In the genomic region with DNA sequence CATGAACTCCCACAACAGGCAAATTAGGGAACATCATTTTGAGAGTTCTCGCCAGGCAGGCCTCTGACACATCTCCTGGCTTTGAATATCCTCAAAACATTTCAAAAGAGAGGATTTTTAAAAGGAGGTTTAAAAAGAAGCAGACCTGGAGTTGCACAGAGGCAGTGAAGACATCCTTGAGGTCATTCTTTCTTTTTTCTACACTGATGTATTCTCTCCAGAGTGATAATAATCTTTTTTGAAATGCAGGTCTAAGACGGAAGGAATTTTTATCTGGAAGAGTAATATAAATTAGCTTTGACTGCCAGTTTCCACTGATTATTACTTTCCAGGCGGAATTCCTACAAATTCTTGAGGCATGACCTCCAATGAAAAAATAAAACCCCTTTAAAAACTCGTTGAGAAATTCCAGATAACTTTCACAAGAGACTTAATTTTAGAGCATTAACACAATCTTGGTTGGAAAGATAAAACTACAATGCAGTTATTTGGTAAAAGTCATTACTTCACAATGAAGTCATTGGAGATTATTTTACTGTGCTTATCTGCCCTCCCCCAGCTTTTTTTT, we compare ENCODE assay signal across 14 cellular contexts.
DNase-seq lines count a peak whose midpoint lies in the region; ATAC-seq and TF ChIP-seq lines count a peak whose summit lies in the region.
"Had no signal": no experiment of that assay in that cellular context is flagged by ENCODE, and none has a peak within 500 bp of the region (broad histone marks: within the 10 kb centered on the region; RNA-seq: fewer than 3 reads in every experiment).

No MANE protein-coding gene starts in this region.

- H3K4me2 ChIP-seq in smooth muscle cell = peak overlapping the region; percentile 4

- H3K36me3 Mint-ChIP-seq in chondrocyte (ENCODE audit: low read depth) = peaks cover 2% of the 10 kb centered on the region
- peaks cover 1% of the 10 kb centered on the region for H3K36me3 Mint-ChIP-seq in activated naive CD8-positive, alpha-beta T cell treated with anti-CD3 and anti-CD28 coated beads, Interleukin-2, amount 50 U/mL, for 24 hours (ENCODE audit: low read depth)

- H2AFZ ChIP-seq in smooth muscle cell (ENCODE audit: low read depth) = no peak overlapping the region

- H3K9me3 Mint-ChIP-seq in chondrocyte (ENCODE audit: low read depth) = peaks cover 3% of the 10 kb centered on the region
- H3K9me3 Mint-ChIP-seq in activated naive CD8-positive, alpha-beta T cell treated with anti-CD3 and anti-CD28 coated beads, Interleukin-2, amount 50 U/mL, for 24 hours = no peaks in the 10 kb centered on the region
- H3K9me3 Mint-ChIP-seq: stimulated activated memory B cell treated with anti-CD40 and anti-IgM and Interleukin-4, amounts not matched to agents 10 μg/mL and 1 μg/mL and 100 μg/mL, for 72 hours had no signal

- H3K27me3 ChIP-seq in smooth muscle cell (ENCODE audit: low read depth) = no peaks in the 10 kb centered on the region

- H3F3A ChIP-seq in smooth muscle cell (ENCODE audit: low read depth) = no peaks in the 10 kb centered on the region

- no peaks in the 10 kb centered on the region for H3K79me2 ChIP-seq in smooth muscle cell (ENCODE audit: low read depth)

- WGBS in smooth muscle cell (ENCODE audit: low lambda C conversion rate) = 27% methylated on average over 4 of the region's 4 CpGs

- no peaks in the 10 kb centered on the region for H3K9me3 ChIP-seq in smooth muscle cell (replicated peaks; ENCODE audit: low read depth)

- TF ChIP-seq CTCF in chondrocyte (IDR thresholded peaks at IDR 0.05) = no peak
- no peak for TF ChIP-seq CTCF in smooth muscle cell (IDR thresholded peaks at IDR 0.05; ENCODE audit: borderline replicate concordance, insufficient read depth, poor library complexity, severe bottlenecking)

- H3K36me3 ChIP-seq in smooth muscle cell (ENCODE audit: low read depth) = no peaks in the 10 kb centered on the region

- no peaks in the 10 kb centered on the region for H3K27me3 Mint-ChIP-seq in chondrocyte (ENCODE audit: low read depth)
- H3K27me3 Mint-ChIP-seq in activated naive CD8-positive, alpha-beta T cell treated with anti-CD3 and anti-CD28 coated beads, Interleukin-2, amount 50 U/mL, for 24 hours = no peaks in the 10 kb centered on the region
- H3K27me3 Mint-ChIP-seq: stimulated activated memory B cell treated with anti-CD40 and anti-IgM and Interleukin-4, amounts not matched to agents 10 μg/mL and 1 μg/mL and 100 μg/mL, for 72 hours had no signal

- ATAC-seq in activated naive CD8-positive, alpha-beta T cell treated with anti-CD3 and anti-CD28 coated beads, Interleukin-2, amount 50 U/mL, for 24 hours = no peak
- ATAC-seq in HG03439 (IDR thresholded peaks at IDR 0.05; ENCODE audit: unreplicated experiment) = no peak
- ATAC-seq: stimulated activated memory B cell treated with anti-CD40 and anti-IgM and Interleukin-4, amounts not matched to agents 10 μg/mL and 1 μg/mL and 100 μg/mL, for 72 hours had no signal

- peak overlapping the region; percentile 69 for H3K27ac Mint-ChIP-seq in chondrocyte (ENCODE audit: unreplicated experiment)
- no peak overlapping the region for H3K27ac Mint-ChIP-seq in activated naive CD8-positive, alpha-beta T cell treated with anti-CD3 and anti-CD28 coated beads, Interleukin-2, amount 50 U/mL, for 24 hours
- H3K27ac Mint-ChIP-seq: stimulated activated memory B cell treated with anti-CD40 and anti-IgM and Interleukin-4, amounts not matched to agents 10 μg/mL and 1 μg/mL and 100 μg/mL, for 72 hours had no signal

- H3K4me3 Mint-ChIP-seq in chondrocyte (ENCODE audit: unreplicated experiment) = no peak overlapping the region
- H3K4me3 Mint-ChIP-seq in activated naive CD8-positive, alpha-beta T cell treated with anti-CD3 and anti-CD28 coated beads, Interleukin-2, amount 50 U/mL, for 24 hours = no peak overlapping the region
- H3K4me3 Mint-ChIP-seq: stimulated activated memory B cell treated with anti-CD40 and anti-IgM and Interleukin-4, amounts not matched to agents 10 μg/mL and 1 μg/mL and 100 μg/mL, for 72 hours had no signal

- H4K20me1 ChIP-seq in smooth muscle cell (ENCODE audit: low read depth) = no peaks in the 10 kb centered on the region

- peak overlapping the region; percentile 60 for H3K27ac ChIP-seq in smooth muscle cell (ENCODE audit: low read depth)

- H3K4me3 ChIP-seq in smooth muscle cell = no peak overlapping the region

- no peaks in the 10 kb centered on the region for H3K4me1 ChIP-seq in smooth muscle cell (ENCODE audit: low read depth)

- DNase-seq in GM04503 (ENCODE audit: low read depth) = peak; percentile 31
- DNase-seq in chondrocyte (ENCODE audit: low spot score) = no peak
- peak; percentile 14 for DNase-seq in hepatic stellate cell (ENCODE audit: low spot score)
- DNase-seq in smooth muscle cell (lab: John Stamatoyannopoulos, UW; ENCODE audit: unreplicated experiment) = no peak
- DNase-seq in activated naive CD8-positive, alpha-beta T cell treated with anti-CD3 and anti-CD28 coated beads, Interleukin-2, amount 50 U/mL, for 24 hours = no peak
- no peak for DNase-seq in iPS-NIHi11 (ENCODE audit: low spot score)
- no peak for DNase-seq in germinal center (ENCODE audit: low spot score)
- DNase-seq: activated gamma-delta T cell treated with Interleukin-2 at 50 U/mL for 16 hours; cerebellar nuclear complex; erythroblast; Karpas-422; stimulated activated CD4-positive, alpha-beta T cell treated with anti-CD3 and anti-CD28 coated beads, Interleukin-4, amount 100 ng/mL, for 4 hours had no signal

- H3K9ac ChIP-seq in smooth muscle cell (ENCODE audit: low read depth) = no peak overlapping the region

- peaks cover 52% of the 10 kb centered on the region for H3K4me1 Mint-ChIP-seq in chondrocyte (ENCODE audit: low read depth)
- H3K4me1 Mint-ChIP-seq in activated naive CD8-positive, alpha-beta T cell treated with anti-CD3 and anti-CD28 coated beads, Interleukin-2, amount 50 U/mL, for 24 hours = no peaks in the 10 kb centered on the region
- H3K4me1 Mint-ChIP-seq: stimulated activated memory B cell treated with anti-CD40 and anti-IgM and Interleukin-4, amounts not matched to agents 10 μg/mL and 1 μg/mL and 100 μg/mL, for 72 hours had no signal

Comparison
In these comparisons a context has a peak if more than half of its experiments do, and no peak if none do; other contexts are left out.
1. DNase-seq: peak in GM04503 (single experiment) and hepatic stellate cell (single experiment); none in chondrocyte (single experiment), smooth muscle cell (single experiment), activated naive CD8-positive, alpha-beta T cell treated with anti-CD3 and anti-CD28 coated beads, Interleukin-2, amount 50 U/mL, for 24 hours (single experiment), iPS-NIHi11 (single experiment) and germinal center (single experiment).